In the genomic region with DNA sequence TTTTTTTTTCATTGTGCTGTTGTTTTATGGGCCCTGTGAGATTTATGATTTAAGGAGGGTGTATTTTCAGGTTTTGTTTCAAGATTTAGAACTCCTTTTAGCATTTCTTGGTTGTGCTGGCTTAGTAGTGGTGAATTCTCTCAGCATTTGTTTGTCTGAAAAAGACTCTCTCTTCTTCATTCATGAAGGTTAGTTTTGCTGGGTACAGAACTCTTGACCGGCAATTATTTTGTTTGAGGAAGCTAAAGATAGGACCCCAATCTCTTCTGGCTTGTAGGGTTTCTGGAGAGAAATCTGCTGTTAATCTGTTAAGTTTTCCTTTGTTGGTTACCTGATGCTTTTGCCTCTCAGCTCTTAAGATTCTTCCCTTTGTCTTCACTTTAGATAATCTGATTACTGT, we compare ENCODE assay signal across 18 cellular contexts.
"Had no signal": no experiment of that assay in that cellular context is flagged by ENCODE, and none has a peak within 500 bp of the region (broad histone marks: within the 10 kb centered on the region; RNA-seq: fewer than 3 reads in every experiment).

No MANE protein-coding gene starts in this region.

- H3K4me3 Mint-ChIP-seq: IgD-negative memory B cell had no signal

- DNase-seq: KBM-7, MG63, NCI-H1092, NCI-H1436, NCI-H187, NCI-H2029, NCI-H2081 treated with DMSO at 0.1 percent for 48 hours, NCI-H2171, NCI-H226, NCI-H446, NCI-H510A, NCI-H524 treated with DMSO at 0.1 percent for 48 hours, NCI-H69, NCI-H774, SHP77, SK-N-SH, SW 1271 had no signal
